Comparison of ENCODE assay signal across 8 cellular contexts in the genomic region with DNA sequence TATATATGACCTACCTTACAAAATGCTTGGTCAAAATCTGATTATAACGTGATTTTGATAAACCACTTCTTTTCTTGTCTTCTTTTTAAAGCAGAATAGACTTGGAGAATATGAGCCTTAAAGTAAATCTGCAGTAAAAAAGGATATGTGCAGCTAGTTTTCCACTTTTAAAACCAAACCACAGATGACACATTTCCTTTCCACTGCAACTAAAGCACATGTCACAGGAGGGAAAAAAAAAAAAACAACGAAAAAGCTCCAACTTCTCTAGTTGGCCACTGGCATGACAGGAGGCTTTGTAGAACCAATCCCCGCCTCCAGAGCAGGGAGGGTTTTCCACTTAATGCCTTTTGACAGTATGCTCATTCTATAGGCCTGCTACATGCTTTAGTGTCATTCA. TPM values are rescaled to one million over a fixed set of nuclear protein-coding genes. Genes with fewer than 3 reads are reported as not detected.
DNase-seq lines count a peak whose midpoint lies in the region; ATAC-seq and TF ChIP-seq lines count a peak whose summit lies in the region.

A gene with protein sequence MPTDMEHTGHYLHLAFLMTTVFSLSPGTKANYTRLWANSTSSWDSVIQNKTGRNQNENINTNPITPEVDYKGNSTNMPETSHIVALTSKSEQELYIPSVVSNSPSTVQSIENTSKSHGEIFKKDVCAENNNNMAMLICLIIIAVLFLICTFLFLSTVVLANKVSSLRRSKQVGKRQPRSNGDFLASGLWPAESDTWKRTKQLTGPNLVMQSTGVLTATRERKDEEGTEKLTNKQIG (minus strand): TSS at position 142 of the 400 bp plus-strand sequence. CDS start 2,609 bp downstream, outside the sequence.

- H3K36me3 ChIP-seq in esophagus muscularis mucosa = peaks cover 0 to 10% (median 9%) of the 10 kb centered on the region in 4 donors
- H3K36me3 ChIP-seq in upper lobe of right lung = peaks cover 9% of the 10 kb centered on the region

- H3K4me3 ChIP-seq in GM12875 (ENCODE audit: low read depth, low read length) (peak within 1 kb of the TSS; percentile 48), esophagus muscularis mucosa (peak within 1 kb of the TSS; percentile 3 to 26 (median 12)), upper lobe of right lung (peak within 1 kb of the TSS; percentile 45)

- H3K4me1 ChIP-seq in esophagus muscularis mucosa (no peaks in the 10 kb centered on the region), upper lobe of right lung (peaks cover 8% of the 10 kb centered on the region)

- H3K27ac ChIP-seq in esophagus muscularis mucosa (replicated peaks in 1 of 4) (no peak within 1 kb of the TSS), upper lobe of right lung (peak within 1 kb of the TSS; percentile 68)

- WGBS in esophagus muscularis mucosa = 72% methylated on average over 3 of the region's 3 CpGs

- intact Hi-C loops in esophagus muscularis mucosa (cut with DNase I) (no loop called here), upper lobe of right lung (cut with DNase I) (no loop called here)

- ATAC-seq in upper lobe of right lung = peak; percentile 93
- ATAC-seq in HG02763 (IDR thresholded peaks at IDR 0.05; ENCODE audit: unreplicated experiment) = no peak

- no peak for TF ChIP-seq EP300 in esophagus muscularis mucosa (IDR thresholded peaks at IDR 0.05)

- no peak for TF ChIP-seq POLR2A in esophagus muscularis mucosa (IDR thresholded peaks at IDR 0.05; ENCODE audit: low read depth)

- TF ChIP-seq CTCF in GM12875 (IDR thresholded peaks at IDR 0.05; ENCODE audit: borderline replicate concordance, insufficient read depth, low read depth, low read length) (no peak), esophagus muscularis mucosa (IDR thresholded peaks at IDR 0.05) (no peak), upper lobe of right lung (IDR thresholded peaks at IDR 0.05) (no peak)

- H3K27me3 ChIP-seq in esophagus muscularis mucosa (no peaks in the 10 kb centered on the region), upper lobe of right lung (no peaks in the 10 kb centered on the region)

- DNase-seq in NCI-H226 (peak; percentile 76), esophagus muscularis mucosa (ENCODE audit: extremely low spot score) (no peak), pons (ENCODE audit: low spot score) (peak; percentile 97), upper lobe of right lung (no peak), SHP77 treated with DMSO at 0.1 percent for 48 hours (lab: John Stamatoyannopoulos, UW) (no peak)
- peak; percentile 82 for DNase-seq in activated CD8-positive, alpha-beta memory T cell treated with anti-CD3 and anti-CD28 coated beads, Interleukin-2, amount 50 U/mL, for 1 hour (ENCODE audit: extremely low read depth)

- no peaks in the 10 kb centered on the region for H3K9me3 ChIP-seq in esophagus muscularis mucosa
- H3K9me3 ChIP-seq in upper lobe of right lung = no peaks in the 10 kb centered on the region

RNA-seq across cellular contexts. Expression of the gene that starts here (rescaled TPM):
- total RNA-seq in esophagus muscularis mucosa (10 to 100 TPM in 1 of 4 donors, 1 to 10 TPM in 3; 2.5 to 10.6 (median 4.3) TPM), upper lobe of right lung (38.2 TPM)

Comparison
In these comparisons a context has a peak if more than half of its experiments do, and no peak if none do; other contexts are left out.
1. DNase-seq: peak in NCI-H226 (single experiment), activated CD8-positive, alpha-beta memory T cell treated with anti-CD3 and anti-CD28 coated beads, Interleukin-2, amount 50 U/mL, for 1 hour (single experiment) and pons (single experiment); none in esophagus muscularis mucosa (single experiment), upper lobe of right lung (single experiment) and SHP77 treated with DMSO at 0.1 percent for 48 hours (single experiment).
2. Peak in every context shown above with its lines, with median percentiles within 50 percentile points of each other: H3K4me3 ChIP-seq.